Comparison of ENCODE assay signal across 28 cellular contexts in genomic region chr2:15713475-15713874, GRCh38.
"Had no signal": no experiment of that assay in that cellular context is flagged by ENCODE, and none has a peak within 500 bp of the region (broad histone marks: within the 10 kb centered on the region; RNA-seq: fewer than 3 reads in every experiment).

No MANE protein-coding gene starts in this region.

- H3K9me3 ChIP-seq: colonic mucosa, esophagus muscularis mucosa, esophagus squamous epithelium, gastrocnemius medialis, gastroesophageal sphincter, heart left ventricle, heart right ventricle had no signal

- H3K4me1 Mint-ChIP-seq: endodermal cell had no signal

- H3K27ac Mint-ChIP-seq: dendritic cell treated with granulocyte-macrophage colony-stimulating factor and Interleukin-4, amounts not matched to agents 40 ng/mL and 50 ng/mL, for 4 days; effector memory CD8-positive, alpha-beta T cell; endodermal cell had no signal

- FAIRE-seq: colon, endometrium, frontal cortex had no signal

- H3K27ac ChIP-seq: colonic mucosa, coronary artery, dorsolateral prefrontal cortex, epithelial cell of prostate, esophagus muscularis mucosa, esophagus squamous epithelium, foreskin keratinocyte, gastrocnemius medialis, gastroesophageal sphincter, heart left ventricle, heart right ventricle had no signal

- DNase-seq: colonic mucosa; cortex of kidney; dermis blood vessel endothelial cell; dorsolateral prefrontal cortex; effector CD4-positive, alpha-beta T cell; effector CD8-positive, alpha-beta T cell; effector memory CD4-positive, alpha-beta T cell; effector memory CD8-positive, alpha-beta T cell; endodermal cell; erythroblast; esophagus squamous epithelium; foreskin fibroblast; foreskin keratinocyte; foreskin melanocyte; gastrocnemius medialis; glutamatergic neuron; head of caudate nucleus; heart left ventricle; heart right ventricle had no signal

- H3K27me3 Mint-ChIP-seq: dendritic cell treated with granulocyte-macrophage colony-stimulating factor and Interleukin-4, amounts not matched to agents 40 ng/mL and 50 ng/mL, for 4 days had no signal

- ATAC-seq: effector memory CD8-positive, alpha-beta T cell; esophagus mucosa; gastrocnemius medialis; gastroesophageal sphincter; heart left ventricle; heart right ventricle had no signal

- H3K4me3 Mint-ChIP-seq: dendritic cell treated with granulocyte-macrophage colony-stimulating factor and Interleukin-4, amounts not matched to agents 40 ng/mL and 50 ng/mL, for 4 days; effector memory CD8-positive, alpha-beta T cell; endodermal cell had no signal

- H3K9me3 Mint-ChIP-seq: dendritic cell treated with granulocyte-macrophage colony-stimulating factor and Interleukin-4, amounts not matched to agents 40 ng/mL and 50 ng/mL, for 4 days; effector memory CD8-positive, alpha-beta T cell had no signal

- H3K4me1 ChIP-seq: colonic mucosa, foreskin keratinocyte, gastrocnemius medialis, gastroesophageal sphincter had no signal

- H3K4me3 ChIP-seq: colonic mucosa, coronary artery, dorsolateral prefrontal cortex, esophagus muscularis mucosa, esophagus squamous epithelium, gastrocnemius medialis, gastroesophageal sphincter, heart left ventricle, heart right ventricle had no signal

- H3K36me3 ChIP-seq: colonic mucosa, esophagus muscularis mucosa, esophagus squamous epithelium, gastrocnemius medialis, gastroesophageal sphincter, heart left ventricle, heart right ventricle had no signal

- H3K27me3 ChIP-seq: colonic mucosa, esophagus muscularis mucosa, esophagus squamous epithelium, foreskin keratinocyte, gastrocnemius medialis, gastroesophageal sphincter, heart left ventricle, heart right ventricle had no signal
